Comparison of ENCODE assay signal across 1 cellular context in the genomic region with DNA sequence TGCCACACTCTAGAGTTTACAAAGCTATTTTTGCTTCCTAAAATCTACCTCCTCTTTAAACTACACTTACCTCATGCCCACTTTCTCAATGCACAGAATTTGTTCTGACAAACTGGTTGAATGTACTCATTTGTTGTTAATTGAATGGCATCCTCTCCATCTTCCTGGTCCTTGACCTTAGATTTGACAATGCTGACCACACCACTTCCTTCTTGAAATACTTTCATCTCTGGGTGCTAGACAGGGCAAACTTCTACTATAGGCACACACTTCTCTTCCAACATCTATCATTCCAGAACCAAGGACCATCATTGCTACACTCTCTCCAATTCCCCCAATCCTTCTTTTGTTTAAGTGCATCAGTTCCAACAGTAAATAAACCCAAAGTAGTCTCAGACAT.
TF ChIP-seq lines count a peak whose summit lies in the region.

No MANE protein-coding gene starts in this region.

TF ChIP-seq in K562, 482 proteins besides CTCF, POLR2A, EP300 and RAD21 (continued from another document):
- TF ChIP-seq STAG1 (CRISPR knock-in tag; IDR thresholded peaks at IDR 0.05; ENCODE audit: borderline replicate concordance) (no peak), CCAR2 (IDR thresholded peaks at IDR 0.05; ENCODE audit: low read depth, low read length) (no peak), POLR2B (IDR thresholded peaks at IDR 0.05; ENCODE audit: low read depth, partially characterized antibody) (peak; percentile 21), NBN (IDR thresholded peaks at IDR 0.05; ENCODE audit: low read depth) (no peak), ZNF583 (CRISPR knock-in tag; IDR thresholded peaks at IDR 0.05) (no peak), RBM22 (IDR thresholded peaks at IDR 0.05; ENCODE audit: low read depth, low read length, poor library complexity, severe bottlenecking) (no peak), MTA1 (IDR thresholded peaks at IDR 0.05; ENCODE audit: borderline replicate concordance) (no peak), RBM39 (optimal IDR thresholded peaks at IDR 0.05; ENCODE audit: low read depth, low read length) (no peak), HOXB6 (CRISPR knock-in tag; IDR thresholded peaks at IDR 0.05; ENCODE audit: borderline replicate concordance) (0 out of 2 replicates have a peak, but pooled peaks have one; percentile 41)
- TF ChIP-seq, protein P1, sequence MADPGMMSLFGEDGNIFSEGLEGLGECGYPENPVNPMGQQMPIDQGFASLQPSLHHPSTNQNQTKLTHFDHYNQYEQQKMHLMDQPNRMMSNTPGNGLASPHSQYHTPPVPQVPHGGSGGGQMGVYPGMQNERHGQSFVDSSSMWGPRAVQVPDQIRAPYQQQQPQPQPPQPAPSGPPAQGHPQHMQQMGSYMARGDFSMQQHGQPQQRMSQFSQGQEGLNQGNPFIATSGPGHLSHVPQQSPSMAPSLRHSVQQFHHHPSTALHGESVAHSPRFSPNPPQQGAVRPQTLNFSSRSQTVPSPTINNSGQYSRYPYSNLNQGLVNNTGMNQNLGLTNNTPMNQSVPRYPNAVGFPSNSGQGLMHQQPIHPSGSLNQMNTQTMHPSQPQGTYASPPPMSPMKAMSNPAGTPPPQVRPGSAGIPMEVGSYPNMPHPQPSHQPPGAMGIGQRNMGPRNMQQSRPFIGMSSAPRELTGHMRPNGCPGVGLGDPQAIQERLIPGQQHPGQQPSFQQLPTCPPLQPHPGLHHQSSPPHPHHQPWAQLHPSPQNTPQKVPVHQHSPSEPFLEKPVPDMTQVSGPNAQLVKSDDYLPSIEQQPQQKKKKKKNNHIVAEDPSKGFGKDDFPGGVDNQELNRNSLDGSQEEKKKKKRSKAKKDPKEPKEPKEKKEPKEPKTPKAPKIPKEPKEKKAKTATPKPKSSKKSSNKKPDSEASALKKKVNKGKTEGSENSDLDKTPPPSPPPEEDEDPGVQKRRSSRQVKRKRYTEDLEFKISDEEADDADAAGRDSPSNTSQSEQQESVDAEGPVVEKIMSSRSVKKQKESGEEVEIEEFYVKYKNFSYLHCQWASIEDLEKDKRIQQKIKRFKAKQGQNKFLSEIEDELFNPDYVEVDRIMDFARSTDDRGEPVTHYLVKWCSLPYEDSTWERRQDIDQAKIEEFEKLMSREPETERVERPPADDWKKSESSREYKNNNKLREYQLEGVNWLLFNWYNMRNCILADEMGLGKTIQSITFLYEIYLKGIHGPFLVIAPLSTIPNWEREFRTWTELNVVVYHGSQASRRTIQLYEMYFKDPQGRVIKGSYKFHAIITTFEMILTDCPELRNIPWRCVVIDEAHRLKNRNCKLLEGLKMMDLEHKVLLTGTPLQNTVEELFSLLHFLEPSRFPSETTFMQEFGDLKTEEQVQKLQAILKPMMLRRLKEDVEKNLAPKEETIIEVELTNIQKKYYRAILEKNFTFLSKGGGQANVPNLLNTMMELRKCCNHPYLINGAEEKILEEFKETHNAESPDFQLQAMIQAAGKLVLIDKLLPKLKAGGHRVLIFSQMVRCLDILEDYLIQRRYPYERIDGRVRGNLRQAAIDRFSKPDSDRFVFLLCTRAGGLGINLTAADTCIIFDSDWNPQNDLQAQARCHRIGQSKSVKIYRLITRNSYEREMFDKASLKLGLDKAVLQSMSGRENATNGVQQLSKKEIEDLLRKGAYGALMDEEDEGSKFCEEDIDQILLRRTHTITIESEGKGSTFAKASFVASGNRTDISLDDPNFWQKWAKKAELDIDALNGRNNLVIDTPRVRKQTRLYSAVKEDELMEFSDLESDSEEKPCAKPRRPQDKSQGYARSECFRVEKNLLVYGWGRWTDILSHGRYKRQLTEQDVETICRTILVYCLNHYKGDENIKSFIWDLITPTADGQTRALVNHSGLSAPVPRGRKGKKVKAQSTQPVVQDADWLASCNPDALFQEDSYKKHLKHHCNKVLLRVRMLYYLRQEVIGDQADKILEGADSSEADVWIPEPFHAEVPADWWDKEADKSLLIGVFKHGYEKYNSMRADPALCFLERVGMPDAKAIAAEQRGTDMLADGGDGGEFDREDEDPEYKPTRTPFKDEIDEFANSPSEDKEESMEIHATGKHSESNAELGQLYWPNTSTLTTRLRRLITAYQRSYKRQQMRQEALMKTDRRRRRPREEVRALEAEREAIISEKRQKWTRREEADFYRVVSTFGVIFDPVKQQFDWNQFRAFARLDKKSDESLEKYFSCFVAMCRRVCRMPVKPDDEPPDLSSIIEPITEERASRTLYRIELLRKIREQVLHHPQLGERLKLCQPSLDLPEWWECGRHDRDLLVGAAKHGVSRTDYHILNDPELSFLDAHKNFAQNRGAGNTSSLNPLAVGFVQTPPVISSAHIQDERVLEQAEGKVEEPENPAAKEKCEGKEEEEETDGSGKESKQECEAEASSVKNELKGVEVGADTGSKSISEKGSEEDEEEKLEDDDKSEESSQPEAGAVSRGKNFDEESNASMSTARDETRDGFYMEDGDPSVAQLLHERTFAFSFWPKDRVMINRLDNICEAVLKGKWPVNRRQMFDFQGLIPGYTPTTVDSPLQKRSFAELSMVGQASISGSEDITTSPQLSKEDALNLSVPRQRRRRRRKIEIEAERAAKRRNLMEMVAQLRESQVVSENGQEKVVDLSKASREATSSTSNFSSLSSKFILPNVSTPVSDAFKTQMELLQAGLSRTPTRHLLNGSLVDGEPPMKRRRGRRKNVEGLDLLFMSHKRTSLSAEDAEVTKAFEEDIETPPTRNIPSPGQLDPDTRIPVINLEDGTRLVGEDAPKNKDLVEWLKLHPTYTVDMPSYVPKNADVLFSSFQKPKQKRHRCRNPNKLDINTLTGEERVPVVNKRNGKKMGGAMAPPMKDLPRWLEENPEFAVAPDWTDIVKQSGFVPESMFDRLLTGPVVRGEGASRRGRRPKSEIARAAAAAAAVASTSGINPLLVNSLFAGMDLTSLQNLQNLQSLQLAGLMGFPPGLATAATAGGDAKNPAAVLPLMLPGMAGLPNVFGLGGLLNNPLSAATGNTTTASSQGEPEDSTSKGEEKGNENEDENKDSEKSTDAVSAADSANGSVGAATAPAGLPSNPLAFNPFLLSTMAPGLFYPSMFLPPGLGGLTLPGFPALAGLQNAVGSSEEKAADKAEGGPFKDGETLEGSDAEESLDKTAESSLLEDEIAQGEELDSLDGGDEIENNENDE (IDR thresholded peaks at IDR 0.05; ENCODE audit: low read depth, low read length), result no peak
